ENCODE assay signal across 8 cellular contexts in the genomic region with DNA sequence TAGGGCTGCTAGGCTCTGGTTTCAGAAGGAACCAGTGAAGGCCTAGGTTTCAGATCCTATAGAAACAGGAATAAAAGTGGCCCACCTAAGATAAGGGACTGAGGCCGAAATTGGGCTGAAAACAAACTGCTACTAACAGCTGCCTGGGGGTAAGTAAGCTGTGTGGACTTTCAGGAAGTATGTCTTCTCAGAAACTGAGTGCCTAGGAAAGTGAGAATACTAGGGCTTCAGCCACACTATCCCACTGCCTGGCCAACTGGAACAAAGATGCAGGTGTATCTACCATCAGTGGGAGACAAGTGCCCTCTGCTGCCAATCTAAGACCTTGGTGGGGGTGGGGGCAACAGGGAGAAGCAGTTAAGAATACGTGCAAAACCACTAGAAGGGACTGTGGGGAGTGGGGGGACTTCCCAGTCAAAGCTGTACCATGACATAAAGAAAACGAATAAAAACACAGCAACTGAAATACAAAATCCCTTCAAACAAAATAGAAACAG.
DNase-seq lines count a peak whose midpoint lies in the region; ATAC-seq and TF ChIP-seq lines count a peak whose summit lies in the region.

No MANE protein-coding gene starts in this region.

- H3K4me1 Mint-ChIP-seq in activated T-helper 2 cell treated with anti-CD3 and anti-CD28 coated beads, Interferon-gamma antibody, Interleukin-2, Interleukin-4, amounts not matched to agents 10 μg/mL and 5 μg/mL and 100 μg/mL, durations not matched to agents 14 hours and 24 hours and 36 hours (ENCODE audit: low read depth) = peaks cover 32% of the 10 kb centered on the region

- peak; percentile 79 for ATAC-seq in GM21576 (IDR thresholded peaks at IDR 0.05; ENCODE audit: unreplicated experiment)

- peak overlapping the region; percentile 47; the same call in 1 of the 2 replicates for H3K4me2 ChIP-seq in MM.1S (ENCODE audit: low read depth, low read length)

- no peak overlapping the region for H3K9ac ChIP-seq in MM.1S (ENCODE audit: low read length)

- no peak for TF ChIP-seq POLR2A in prostate gland (IDR thresholded peaks at IDR 0.05)

- H3K27ac ChIP-seq in MM.1S (ENCODE audit: low read length) = peak overlapping the region; percentile 74; the same call in 1 of the 2 replicates
- no peak overlapping the region for H3K27ac ChIP-seq in prostate gland

- TF ChIP-seq CTCF in GM10266 (IDR thresholded peaks at IDR 0.05; ENCODE audit: control insufficient read depth, insufficient read depth, low read depth, missing control alignments) (peak; percentile 34), MM.1S (IDR thresholded peaks at IDR 0.05; ENCODE audit: low read length) (peak; percentile 20), prostate gland (IDR thresholded peaks at IDR 0.05) (no peak)

- H3F3A ChIP-seq in MM.1S (ENCODE audit: insufficient read depth, low read length) = peaks cover 15% of the 10 kb centered on the region

- peaks cover 3% of the 10 kb centered on the region; the same call in 1 of the 2 replicates for H4K20me1 ChIP-seq in MM.1S (ENCODE audit: insufficient read depth, low read length)

- intact Hi-C loops in activated T-helper 2 cell treated with anti-CD3 and anti-CD28 coated beads, Interferon-gamma antibody, Interleukin-2, Interleukin-4, amounts not matched to agents 10 μg/mL and 5 μg/mL and 100 μg/mL, durations not matched to agents 14 hours and 24 hours and 36 hours (cut with micrococcal nuclease) = loop anchor here (2.0 to 10.0 kb wide), 4 partner anchors 50 to 178 kb away; no protein-coding TSS in a partner anchor
- intact Hi-C loops in prostate gland (cut with DNase I) = no loop called here

- H3K4me1 ChIP-seq in MM.1S (ENCODE audit: low read length) (peaks cover 15% of the 10 kb centered on the region; the same call in 1 of the 2 replicates), prostate gland (replicated peaks) (peaks cover 9% of the 10 kb centered on the region)

- H3K9me3 Mint-ChIP-seq in activated T-helper 2 cell treated with anti-CD3 and anti-CD28 coated beads, Interferon-gamma antibody, Interleukin-2, Interleukin-4, amounts not matched to agents 10 μg/mL and 5 μg/mL and 100 μg/mL, durations not matched to agents 14 hours and 24 hours and 36 hours = no peaks in the 10 kb centered on the region

- H3K4me3 ChIP-seq in MM.1S (ENCODE audit: low read length) (no peak overlapping the region), prostate gland (no peak overlapping the region)

- peak overlapping the region; percentile 42 for H3K27ac Mint-ChIP-seq in activated T-helper 2 cell treated with anti-CD3 and anti-CD28 coated beads, Interferon-gamma antibody, Interleukin-2, Interleukin-4, amounts not matched to agents 10 μg/mL and 5 μg/mL and 100 μg/mL, durations not matched to agents 14 hours and 24 hours and 36 hours

- H3K9me3 ChIP-seq in MM.1S (replicated peaks; ENCODE audit: insufficient read depth, low read length) (no peaks in the 10 kb centered on the region), prostate gland (no peaks in the 10 kb centered on the region)

- no peaks in the 10 kb centered on the region for H3K27me3 ChIP-seq in MM.1S (replicated peaks; ENCODE audit: insufficient read depth, low read length)
- H3K27me3 ChIP-seq in prostate gland (replicated peaks; ENCODE audit: insufficient read depth) = no peaks in the 10 kb centered on the region

- H3K4me3 Mint-ChIP-seq in activated T-helper 2 cell treated with anti-CD3 and anti-CD28 coated beads, Interferon-gamma antibody, Interleukin-2, Interleukin-4, amounts not matched to agents 10 μg/mL and 5 μg/mL and 100 μg/mL, durations not matched to agents 14 hours and 24 hours and 36 hours (ENCODE audit: low read depth) = peak overlapping the region; percentile 2

- H3K79me2 ChIP-seq in MM.1S (ENCODE audit: low read length) = peaks cover 85% of the 10 kb centered on the region

- H3K36me3 ChIP-seq in MM.1S (replicated peaks; ENCODE audit: insufficient read depth, low read length) = no peaks in the 10 kb centered on the region
- H3K36me3 ChIP-seq in prostate gland = no peaks in the 10 kb centered on the region

- no peaks in the 10 kb centered on the region for H3K36me3 Mint-ChIP-seq in activated T-helper 2 cell treated with anti-CD3 and anti-CD28 coated beads, Interferon-gamma antibody, Interleukin-2, Interleukin-4, amounts not matched to agents 10 μg/mL and 5 μg/mL and 100 μg/mL, durations not matched to agents 14 hours and 24 hours and 36 hours (ENCODE audit: low read depth)

- H3K27me3 Mint-ChIP-seq in activated T-helper 2 cell treated with anti-CD3 and anti-CD28 coated beads, Interferon-gamma antibody, Interleukin-2, Interleukin-4, amounts not matched to agents 10 μg/mL and 5 μg/mL and 100 μg/mL, durations not matched to agents 14 hours and 24 hours and 36 hours (ENCODE audit: low read depth) = no peaks in the 10 kb centered on the region

- 92% methylated on average over 3 of the region's 3 CpGs for WGBS in prostate gland

- no peak overlapping the region for H2AFZ ChIP-seq in MM.1S (ENCODE audit: low read length)

- H3K9me2 ChIP-seq in MM.1S (replicated peaks; ENCODE audit: insufficient read depth, low read length) = no peaks in the 10 kb centered on the region

- DNase-seq in GM10266 (ENCODE audit: extremely low spot score) (peak; percentile 56), MM.1S (peak; percentile 73), prostate gland (ENCODE audit: low spot score) (no peak), NCI-H187 treated with DMSO at 0.1 percent for 48 hours (lab: John Stamatoyannopoulos, UW) (no peak), KG1 (lab: John Stamatoyannopoulos, UW) (no peak)
- peak; percentile 40 for DNase-seq in activated T-helper 2 cell treated with anti-CD3 and anti-CD28 coated beads, Interferon-gamma antibody, Interleukin-2, Interleukin-4, amounts not matched to agents 10 μg/mL and 5 μg/mL and 100 μg/mL, durations not matched to agents 14 hours and 24 hours and 36 hours (ENCODE audit: low spot score)
- DNase-seq in stimulated activated CD8-positive, alpha-beta memory T cell treated with anti-CD3 and anti-CD28 coated beads, Interleukin-12 subunit alpha, Interleukin-12 subunit beta, amount 100 ng/mL, for 24 hours (ENCODE audit: extremely low read depth) = peak; percentile 10

Comparison
In these comparisons a context has a peak if more than half of its experiments do, and no peak if none do; other contexts are left out.
1. DNase-seq: peak in GM10266 (single experiment), MM.1S (single experiment), activated T-helper 2 cell treated with anti-CD3 and anti-CD28 coated beads, Interferon-gamma antibody, Interleukin-2, Interleukin-4, amounts not matched to agents 10 μg/mL and 5 μg/mL and 100 μg/mL, durations not matched to agents 14 hours and 24 hours and 36 hours (single experiment) and stimulated activated CD8-positive, alpha-beta memory T cell treated with anti-CD3 and anti-CD28 coated beads, Interleukin-12 subunit alpha, Interleukin-12 subunit beta, amount 100 ng/mL, for 24 hours (single experiment); none in prostate gland (single experiment), NCI-H187 treated with DMSO at 0.1 percent for 48 hours (single experiment) and KG1 (single experiment).
2. CTCF ChIP-seq: peak in GM10266 (single experiment) and MM.1S (single experiment); none in prostate gland (0 of 4).